Comparison of ENCODE assay signal across 1 cellular context in genomic region chr3:65830948-65831732, GRCh38.
TF ChIP-seq lines count a peak whose summit lies in the region.

No MANE protein-coding gene starts in this region.

TF ChIP-seq in WTC11, 78 proteins besides CTCF, POLR2A, EP300 and RAD21 (continued from another document):
- TF ChIP-seq ARID4B (CRISPR knock-in tag; IDR thresholded peaks at IDR 0.05; ENCODE audit: borderline replicate concordance): no peak
- TF ChIP-seq NR3C1 (CRISPR knock-in tag; conservative IDR thresholded peaks at IDR 0.05; ENCODE audit: low read depth): no peak
- TF ChIP-seq ZNF121 (CRISPR knock-in tag; IDR thresholded peaks at IDR 0.05): no peak
- TF ChIP-seq ELF4 (CRISPR knock-in tag; IDR thresholded peaks at IDR 0.05; ENCODE audit: low read depth): no peak
- TF ChIP-seq ZNF512 (CRISPR knock-in tag; IDR thresholded peaks at IDR 0.05; ENCODE audit: borderline replicate concordance): no peak
- no peak for TF ChIP-seq ESRRA (CRISPR knock-in tag; IDR thresholded peaks at IDR 0.05; ENCODE audit: borderline replicate concordance)
- no peak for TF ChIP-seq RORB (CRISPR knock-in tag; IDR thresholded peaks at IDR 0.05)
- no peak for TF ChIP-seq NFYB (CRISPR knock-in tag; conservative IDR thresholded peaks at IDR 0.05; ENCODE audit: low read depth)
- TF ChIP-seq SMAD4 (CRISPR knock-in tag; IDR thresholded peaks at IDR 0.05): no peak
